ENCODE assay signal across 22 cellular contexts in genomic region chr2:48983051-48983450, GRCh38.
"Had no signal": no experiment of that assay in that cellular context is flagged by ENCODE, and none has a peak within 500 bp of the region (broad histone marks: within the 10 kb centered on the region; RNA-seq: fewer than 3 reads in every experiment).

No MANE protein-coding gene starts in this region.

- H3K27ac ChIP-seq: colonic mucosa, epithelial cell of prostate, esophagus squamous epithelium, gastrocnemius medialis, heart right ventricle, left lung, lower lobe of right lung had no signal

- H3K4me1 ChIP-seq: colonic mucosa, esophagus squamous epithelium, gastrocnemius medialis, heart right ventricle, left lung, lower lobe of right lung had no signal

- ATAC-seq: effector memory CD8-positive, alpha-beta T cell; esophagus mucosa; gastrocnemius medialis; heart right ventricle; left cardiac atrium; left lung; left ventricle myocardium superior; mucosa of descending colon had no signal

- DNase-seq: colonic mucosa; cortex of kidney; effector CD8-positive, alpha-beta T cell; effector memory CD8-positive, alpha-beta T cell; endodermal cell; erythroblast; esophagus squamous epithelium; foreskin fibroblast; foreskin melanocyte; gastrocnemius medialis; glutamatergic neuron; heart right ventricle; hippocampal formation; left cardiac atrium; left lung; left ventricle myocardium superior; lower lobe of right lung; mesenchymal stem cell; mucosa of descending colon; naive B cell had no signal

- H3K9me3 ChIP-seq: colonic mucosa, esophagus squamous epithelium, gastrocnemius medialis, heart right ventricle, left lung, lower lobe of right lung, mucosa of descending colon had no signal

- H3K36me3 ChIP-seq: colonic mucosa, esophagus squamous epithelium, gastrocnemius medialis, heart right ventricle, left lung, lower lobe of right lung had no signal

- H3K27me3 ChIP-seq: colonic mucosa, esophagus squamous epithelium, gastrocnemius medialis, left lung had no signal

- H3K4me3 ChIP-seq: colonic mucosa, esophagus squamous epithelium, gastrocnemius medialis, heart right ventricle, left lung, lower lobe of right lung, mucosa of descending colon had no signal
